In genomic region chr5:32276173-32276853, GRCh38 we compare ENCODE assay signal across 1 cellular context.
A peak's percentile ranks its signal among the peaks of the same experiment; 100 is the strongest.
TF ChIP-seq lines count a peak whose summit lies in the region.

No MANE protein-coding gene starts in this region.

TF ChIP-seq in K562, 482 proteins besides CTCF, POLR2A, EP300 and RAD21 (continued from another document):
- no peak for TF ChIP-seq PBX2 (CRISPR knock-in tag; IDR thresholded peaks at IDR 0.05; ENCODE audit: low read depth)
- TF ChIP-seq PBX2 (tag; conservative IDR thresholded peaks at IDR 0.05; ENCODE audit: low read depth) = peak; percentile 55
- no peak for TF ChIP-seq ASH1L (IDR thresholded peaks at IDR 0.05; ENCODE audit: borderline replicate concordance, low read depth, partially characterized antibody)
- TF ChIP-seq PKNOX1 (IDR thresholded peaks at IDR 0.05) = peak; percentile 80
